23 cellular contexts compared by ENCODE assay signal in genomic region chr19:36110487-36111199, GRCh38. TPM values are rescaled to one million over a fixed set of nuclear protein-coding genes. Genes with fewer than 3 reads are reported as not detected.
A peak's percentile ranks its signal among the peaks of the same experiment; 100 is the strongest.
DNase-seq lines count a peak whose midpoint lies in the region; ATAC-seq and TF ChIP-seq lines count a peak whose summit lies in the region.
"Had no signal": no experiment of that assay in that cellular context is flagged by ENCODE, and none has a peak within 500 bp of the region (broad histone marks: within the 10 kb centered on the region; RNA-seq: fewer than 3 reads in every experiment).

Gene OVOL3 (plus strand): TSS chr19:36111143. CDS start chr19:36111203, 60 bp downstream.

- peak within 1 kb of the TSS; percentile 1 for H2BK15ac ChIP-seq in mesenchymal stem cell (ENCODE audit: low read depth, poor library complexity, severe bottlenecking)

- no peak within 1 kb of the TSS for H3K9ac ChIP-seq in mesenchymal stem cell (ENCODE audit: low read length)
- H3K9ac ChIP-seq: KMS-11 had no signal

- no peak within 1 kb of the TSS for H2AFZ ChIP-seq in GM23338
- no peak within 1 kb of the TSS for H2AFZ ChIP-seq in mesenchymal stem cell (ENCODE audit: low read depth, low read length)

- no peaks in the 10 kb centered on the region for H3K9me3 Mint-ChIP-seq in GM23338
- H3K9me3 Mint-ChIP-seq: activated T-cell treated with anti-CD3 and anti-CD28 coated beads, Interleukin-2, amount 50 U/mL, for 72 hours had no signal

- H3K4me3 Mint-ChIP-seq in GM23338, result no peak within 1 kb of the TSS

- no peak within 1 kb of the TSS for H2BK5ac ChIP-seq in mesenchymal stem cell (ENCODE audit: low read depth, low read length, poor library complexity, severe bottlenecking)

- H3K27me3 ChIP-seq in GM23338 (ENCODE audit: insufficient read depth), result no peaks in the 10 kb centered on the region
- H3K27me3 ChIP-seq in WERI-Rb-1 (ENCODE audit: insufficient read depth, low read depth, severe bottlenecking), result no peaks in the 10 kb centered on the region
- H3K27me3 ChIP-seq in mesenchymal stem cell (ENCODE audit: control insufficient read depth in 1 of 2, insufficient read depth in 1 of 2, low read length in 2 of 2), result no peaks in the 10 kb centered on the region
- H3K27me3 ChIP-seq: ovary, transverse colon had no signal

- peaks cover 8% of the 10 kb centered on the region; the same call in 1 of the 2 replicates for H3K79me2 ChIP-seq in GM23338 (replicated peaks; ENCODE audit: insufficient read depth)

- no peak within 1 kb of the TSS for H4K91ac ChIP-seq in mesenchymal stem cell (ENCODE audit: low read length)

- ATAC-seq in GM23338 (peak; percentile 18), HG03432 (IDR thresholded peaks at IDR 0.05; ENCODE audit: unreplicated experiment) (no peak), HG02759 (IDR thresholded peaks at IDR 0.05; ENCODE audit: unreplicated experiment) (no peak)
- ATAC-seq: activated T-cell treated with anti-CD3 and anti-CD28 coated beads, Interleukin-2, amount 50 U/mL, for 72 hours; left colon; SK-N-SH treated with all-trans-retinoic acid at 6 μM for 48 hours had no signal

- no peak within 1 kb of the TSS for H3K18ac ChIP-seq in mesenchymal stem cell (ENCODE audit: low read depth in 1 of 2, low read length in 2 of 2)

- H3K14ac ChIP-seq in mesenchymal stem cell (ENCODE audit: low read length in 2 of 2), result no peak within 1 kb of the TSS

- 54% methylated on average over 1 of the region's 1 CpG for WGBS in mesenchymal stem cell

- H3K4me1 ChIP-seq in GM23338 (ENCODE audit: insufficient read depth) (peaks cover 15% of the 10 kb centered on the region), mesenchymal stem cell (ENCODE audit: control insufficient read depth, insufficient read depth, low read depth, low read length) (peaks cover 12% of the 10 kb centered on the region)

- H3K79me1 ChIP-seq in mesenchymal stem cell (replicated peaks; ENCODE audit: low read length, poor library complexity, severe bottlenecking), result peaks cover 16% of the 10 kb centered on the region

- H4K8ac ChIP-seq in mesenchymal stem cell (ENCODE audit: low read length), result no peak within 1 kb of the TSS

- TF ChIP-seq CTCF in GM23338 (conservative IDR thresholded peaks at IDR 0.05; ENCODE audit: low read depth in 2 of 2) (no peak), WERI-Rb-1 (IDR thresholded peaks at IDR 0.05; ENCODE audit: low read depth, low read length) (no peak)

- H3K9me2 ChIP-seq in GM23338 (ENCODE audit: insufficient read depth), result no peaks in the 10 kb centered on the region

- H3K4ac ChIP-seq in mesenchymal stem cell (ENCODE audit: low read depth in 1 of 2, low read length in 2 of 2), result no peak within 1 kb of the TSS

- no peak within 1 kb of the TSS for H2BK120ac ChIP-seq in mesenchymal stem cell (ENCODE audit: low read depth, low read length)

- peak within 1 kb of the TSS; percentile 32; the same call in 1 of the 2 replicates for H3K27ac ChIP-seq in GM23338 (ENCODE audit: low read depth)
- peak within 1 kb of the TSS; percentile 27 for H3K27ac ChIP-seq in WERI-Rb-1
- H3K27ac ChIP-seq in mesenchymal stem cell (ENCODE audit: low read length, poor library complexity, severe bottlenecking), result no peak within 1 kb of the TSS
- H3K27ac ChIP-seq: KMS-11, ovary, transverse colon had no signal

- H3K23ac ChIP-seq in mesenchymal stem cell (ENCODE audit: low read length in 2 of 2), result no peak within 1 kb of the TSS

- H3K36me3 ChIP-seq in GM23338 (ENCODE audit: insufficient read depth) (no peaks in the 10 kb centered on the region; the same call in 1 of the 2 replicates), WERI-Rb-1 (peaks cover 41% of the 10 kb centered on the region), mesenchymal stem cell (ENCODE audit: control insufficient read depth in 1 of 2, insufficient read depth in 2 of 2, low read depth in 1 of 2, low read length in 2 of 2) (peaks cover 28 to 43% of the 10 kb centered on the region in 2 experiments)
- H3K36me3 ChIP-seq: ovary, transverse colon had no signal

- peaks cover 6% of the 10 kb centered on the region; the same call in 1 of the 2 replicates for H4K20me1 ChIP-seq in GM23338 (replicated peaks; ENCODE audit: insufficient read depth)

- DNase-seq in NCI-H146 (lab: John Stamatoyannopoulos, UW), result peak; percentile 41
- no peak for DNase-seq in NCI-H146 treated with DMSO at 0.1 percent for 48 hours (lab: John Stamatoyannopoulos, UW; ENCODE audit: unreplicated experiment)
- DNase-seq in GM23338 (ENCODE audit: low spot score), result peak; percentile 85
- DNase-seq in WERI-Rb-1, result peak; percentile 30
- DNase-seq in mesenchymal stem cell, result no peak
- no peak for DNase-seq in RKO (ENCODE audit: low spot score)
- DNase-seq: 8988T; activated T-cell treated with anti-CD3 and anti-CD28 coated beads, Interleukin-2, amount 50 U/mL, for 72 hours; amniotic stem cell; EL; left colon; NCI-H1105; NCI-H446 treated with DMSO at 0.1 percent for 48 hours; ovary; transverse colon had no signal

- peaks cover 32% of the 10 kb centered on the region for H3K36me3 Mint-ChIP-seq in GM23338 (ENCODE audit: low read depth)

- H2AK5ac ChIP-seq in mesenchymal stem cell (ENCODE audit: low read length, severe bottlenecking), result no peak within 1 kb of the TSS

- no peak within 1 kb of the TSS for H2BK12ac ChIP-seq in mesenchymal stem cell (ENCODE audit: low read length in 2 of 2)

- peak within 1 kb of the TSS; percentile 23; the same call in 1 of the 2 replicates for H3K4me3 ChIP-seq in GM23338
- H3K4me3 ChIP-seq in WERI-Rb-1 (ENCODE audit: low read depth, low read length), result no peak within 1 kb of the TSS
- H3K4me3 ChIP-seq in mesenchymal stem cell (ENCODE audit: insufficient read depth in 1 of 2, low read depth in 1 of 2, low read length in 2 of 2), result no peak within 1 kb of the TSS
- H3K4me3 ChIP-seq: ovary, transverse colon had no signal

- peaks cover 16% of the 10 kb centered on the region for H3F3A ChIP-seq in GM23338 (replicated peaks; ENCODE audit: low read depth)

- H3K9me3 ChIP-seq in WERI-Rb-1 (ENCODE audit: severe bottlenecking), result no peaks in the 10 kb centered on the region
- no peaks in the 10 kb centered on the region for H3K9me3 ChIP-seq in mesenchymal stem cell (ENCODE audit: control insufficient read depth, low read length)
- H3K9me3 ChIP-seq: ovary, transverse colon had no signal

- peak within 1 kb of the TSS; percentile 65 for H3K4me2 ChIP-seq in GM23338
- H3K4me2 ChIP-seq in mesenchymal stem cell (ENCODE audit: low read length, poor library complexity, severe bottlenecking), result no peak within 1 kb of the TSS
- H3K4me2 ChIP-seq: KMS-11 had no signal

- peak within 1 kb of the TSS; percentile 50; the same call in 1 of the 2 replicates for H3K27ac Mint-ChIP-seq in GM23338
- H3K27ac Mint-ChIP-seq: activated T-cell treated with anti-CD3 and anti-CD28 coated beads, Interleukin-2, amount 50 U/mL, for 72 hours had no signal

- H3K27me3 Mint-ChIP-seq in GM23338 (ENCODE audit: insufficient read depth, low read depth, poor library complexity), result peaks cover 23% of the 10 kb centered on the region

- H3K4me1 Mint-ChIP-seq in GM23338, result peaks cover 29% of the 10 kb centered on the region

TF ChIP-seq in GM23338, 12 proteins besides CTCF, POLR2A, EP300 and RAD21 (continues in another document):
- TF ChIP-seq POLR2AphosphoS5 (IDR thresholded peaks at IDR 0.05; ENCODE audit: low read depth) (no peak), EZH2 (IDR thresholded peaks at IDR 0.05; ENCODE audit: low read depth, unreplicated experiment) (no peak), JUNB (IDR thresholded peaks at IDR 0.05; ENCODE audit: unreplicated experiment) (no peak)

RNA-seq across cellular contexts. Expression of gene OVOL3, which starts in this region (rescaled TPM):
- not detected in 2 replicates for total RNA-seq in GM23338 (2014; rRNA removed; shearing (Covaris generic))
- not detected in 2 replicates for polyA plus RNA-seq in GM23338 (2016; fragmentation: Nextera tagmentation; extraction: Ambion mirVana)
- polyA plus RNA-seq in mesenchymal stem cell (2013, experiment 1 of 2), result not detected
- not detected for polyA plus RNA-seq in mesenchymal stem cell (2013, experiment 2 of 2)
- total RNA-seq: cerebellum, fibroblast of villous mesenchyme, left colon, mononuclear cell, ovary, skeletal muscle tissue, transverse colon had no signal
- polyA plus RNA-seq: ovary had no signal

Comparison
In these comparisons a context has a peak if more than half of its experiments do, and no peak if none do; other contexts are left out.
1. DNase-seq: peak in NCI-H146 (single experiment) and WERI-Rb-1 (single experiment); none in NCI-H146 treated with DMSO at 0.1 percent for 48 hours (single experiment), mesenchymal stem cell (single experiment) and RKO (single experiment).
2. Peak in DNase-seq, ATAC-seq, H3K4me3 ChIP-seq, H3K27ac ChIP-seq and H3K4me2 ChIP-seq in GM23338; RNA of the gene not detected or under 1 TPM.